8 cellular contexts compared by ENCODE assay signal in genomic region chr4:54322817-54323417, GRCh38.
DNase-seq lines count a peak whose midpoint lies in the region; ATAC-seq, FAIRE-seq and TF ChIP-seq lines count a peak whose summit lies in the region.

No MANE protein-coding gene starts in this region.

- H3K27me3 Mint-ChIP-seq in stimulated activated naive CD8-positive, alpha-beta T cell treated with anti-CD3 and anti-CD28 coated beads, Interleukin-15, amount 100 ng/mL, for 72 hours = peaks cover 8% of the 10 kb centered on the region

- ATAC-seq in GM19438 (IDR thresholded peaks at IDR 0.05; ENCODE audit: low read depth, unreplicated experiment) (peak; percentile 74), HG03457 (IDR thresholded peaks at IDR 0.05; ENCODE audit: unreplicated experiment) (peak; percentile 54)
- peak; percentile 82 for ATAC-seq in stimulated activated naive CD8-positive, alpha-beta T cell treated with anti-CD3 and anti-CD28 coated beads, Interleukin-15, amount 100 ng/mL, for 72 hours

- H3K79me2 ChIP-seq in endothelial cell of umbilical vein (ENCODE audit: control insufficient read depth, insufficient read depth, low read length) = no peaks in the 10 kb centered on the region

- peak; percentile 58 to 73 for TF ChIP-seq CTCF in endothelial cell of umbilical vein (IDR thresholded peaks at IDR 0.05; ENCODE audit: extremely low read depth in 1 of 2, insufficient read depth in 1 of 2, low read depth in 1 of 2, low read length in 2 of 2)

- intact Hi-C loops in endothelial cell of umbilical vein (cut with micrococcal nuclease) = loop anchor here (1.0 to 5.0 kb wide), 4 partner anchors 110 to 999 kb away; no protein-coding TSS in a partner anchor

- no peaks in the 10 kb centered on the region for H3K9me3 Mint-ChIP-seq in stimulated activated naive CD8-positive, alpha-beta T cell treated with anti-CD3 and anti-CD28 coated beads, Interleukin-15, amount 100 ng/mL, for 72 hours

- no peak overlapping the region for H3K4me3 ChIP-seq in endothelial cell of umbilical vein (replicated peaks in 1 of 3; ENCODE audit: insufficient read depth in 1 of 3, low read depth in 1 of 3, low read length in 3 of 3)

- no TSS peak for BruUV-seq in endothelial cell of umbilical vein (replicated peaks; lab: Mats Ljungman, UMichigan)

- in situ Hi-C loops in Caki2 (cut with HindIII; ENCODE audit: low pct_unique_long_range_greater_than_20kb, low sequenced_read_pairs) = no loop called here

- H3K4me3 Mint-ChIP-seq in stimulated activated naive CD8-positive, alpha-beta T cell treated with anti-CD3 and anti-CD28 coated beads, Interleukin-15, amount 100 ng/mL, for 72 hours = no peak overlapping the region

- no peak overlapping the region for H3K9ac ChIP-seq in endothelial cell of umbilical vein (replicated peaks; ENCODE audit: extremely low read depth, insufficient read depth, low read length)

- H3K27ac Mint-ChIP-seq in stimulated activated naive CD8-positive, alpha-beta T cell treated with anti-CD3 and anti-CD28 coated beads, Interleukin-15, amount 100 ng/mL, for 72 hours = no peak overlapping the region

- H2AFZ ChIP-seq in endothelial cell of umbilical vein (ENCODE audit: low read depth, low read length) = no peak overlapping the region

- H3K4me2 ChIP-seq in endothelial cell of umbilical vein (ENCODE audit: insufficient read depth, low read length) = no peak overlapping the region

- dilution Hi-C loops in endothelial cell of umbilical vein (cut with MboI; ENCODE audit: extremely low pct_ligation_motif_present, low sequenced_read_pairs) = no loop called here

- POLR2A ChIA-PET in endothelial cell of umbilical vein (lab: Charles Lee) = no interaction called here

- H4K20me1 ChIP-seq in endothelial cell of umbilical vein (replicated peaks; ENCODE audit: control insufficient read depth, extremely low read depth, insufficient read depth, low read length) = no peaks in the 10 kb centered on the region

- TF ChIP-seq POLR2A in endothelial cell of umbilical vein (IDR thresholded peaks at IDR 0.05; ENCODE audit: low read depth, low read length) = no peak

- no peaks in the 10 kb centered on the region for H3K9me3 ChIP-seq in endothelial cell of umbilical vein (replicated peaks; ENCODE audit: control insufficient read depth, insufficient read depth, low read length)

- H3K27me3 ChIP-seq in endothelial cell of umbilical vein (ENCODE audit: control insufficient read depth in 2 of 2, insufficient read depth in 2 of 2, low read length in 2 of 2) = peaks cover 0 to 2% of the 10 kb centered on the region in 2 experiments

- CTCF ChIA-PET in endothelial cell of umbilical vein (lab: Charles Lee) = interaction anchor here (1.0 to 2.7 kb wide), 4 partner anchors 110 to 638 kb away, joined by 4 to 14 read pairs (median 10); no protein-coding TSS in a partner anchor

- H3K4me1 ChIP-seq in endothelial cell of umbilical vein (ENCODE audit: control insufficient read depth, extremely low read depth, insufficient read depth, low read length) = no peaks in the 10 kb centered on the region

- DNase-seq in Caki2 (ENCODE audit: low read depth) = peak; percentile 64
- DNase-seq in NCI-H345 treated with DMSO at 0.1 percent for 48 hours (lab: John Stamatoyannopoulos, UW; ENCODE audit: unreplicated experiment) = peak; percentile 68
- peak; percentile 52 to 56 for DNase-seq in activated CD4-positive, alpha-beta T cell treated with anti-CD3 and anti-CD28 coated beads, Interleukin-2, amount 50 U/mL, for 48 hours
- peak; percentile 60 for DNase-seq in endothelial cell of umbilical vein (ENCODE audit: low read depth, low spot score)
- DNase-seq in midbrain (lab: John Stamatoyannopoulos, UW) = peak; percentile 54
- peak; percentile 43 to 44 for DNase-seq in stimulated activated naive CD8-positive, alpha-beta T cell treated with anti-CD3 and anti-CD28 coated beads, Interleukin-15, amount 100 ng/mL, for 72 hours

- H3K9me1 ChIP-seq in endothelial cell of umbilical vein (replicated peaks; ENCODE audit: control insufficient read depth, extremely low read depth, insufficient read depth, low read length) = no peaks in the 10 kb centered on the region

- no peak overlapping the region for H3K27ac ChIP-seq in endothelial cell of umbilical vein (ENCODE audit: insufficient read depth, low read depth, low read length)

- no peaks in the 10 kb centered on the region for H3K36me3 ChIP-seq in endothelial cell of umbilical vein (ENCODE audit: control insufficient read depth in 2 of 2, extremely low read depth in 1 of 2, insufficient read depth in 2 of 2, low read length in 2 of 2)

- H3K4me1 Mint-ChIP-seq in stimulated activated naive CD8-positive, alpha-beta T cell treated with anti-CD3 and anti-CD28 coated beads, Interleukin-15, amount 100 ng/mL, for 72 hours = no peaks in the 10 kb centered on the region

- peak; percentile 89 for FAIRE-seq in endothelial cell of umbilical vein (lab: Jason Lieb, UNC)

TF ChIP-seq in endothelial cell of umbilical vein, 7 proteins besides CTCF, POLR2A, EP300 and RAD21:
- no peak for TF ChIP-seq EZH2 (IDR thresholded peaks at IDR 0.05; ENCODE audit: borderline replicate concordance, low read depth, low read length, severe bottlenecking)
- TF ChIP-seq GATA2 (IDR thresholded peaks at IDR 0.05; ENCODE audit: insufficient read depth, insufficient read length, low read depth, low read length) = no peak
- TF ChIP-seq JUN (IDR thresholded peaks at IDR 0.05; ENCODE audit: borderline replicate concordance, insufficient read depth, insufficient read length, low read depth) = no peak
- no peak for TF ChIP-seq MYC (IDR thresholded peaks at IDR 0.05; ENCODE audit: low read depth, low read length)
- no peak for TF ChIP-seq MAX (IDR thresholded peaks at IDR 0.05; ENCODE audit: insufficient read depth, insufficient read length)
- TF ChIP-seq FOS (IDR thresholded peaks at IDR 0.05; ENCODE audit: borderline replicate concordance, insufficient read depth, low read length) = no peak
- TF ChIP-seq POLR2AphosphoS5 (IDR thresholded peaks at IDR 0.05; ENCODE audit: insufficient read depth, low read depth, low read length) = no peak
TF ChIP-seq in endothelial cell of umbilical vein: peak in this region for 0.
